1 cellular context compared by ENCODE assay signal in genomic region chr2:108423502-108424251, GRCh38.
TF ChIP-seq lines count a peak whose summit lies in the region.

No MANE protein-coding gene starts in this region.

TF ChIP-seq in HepG2, 621 proteins besides CTCF, POLR2A, EP300 and RAD21 (continued from another document and continues in another):
- TF ChIP-seq, protein P1, sequence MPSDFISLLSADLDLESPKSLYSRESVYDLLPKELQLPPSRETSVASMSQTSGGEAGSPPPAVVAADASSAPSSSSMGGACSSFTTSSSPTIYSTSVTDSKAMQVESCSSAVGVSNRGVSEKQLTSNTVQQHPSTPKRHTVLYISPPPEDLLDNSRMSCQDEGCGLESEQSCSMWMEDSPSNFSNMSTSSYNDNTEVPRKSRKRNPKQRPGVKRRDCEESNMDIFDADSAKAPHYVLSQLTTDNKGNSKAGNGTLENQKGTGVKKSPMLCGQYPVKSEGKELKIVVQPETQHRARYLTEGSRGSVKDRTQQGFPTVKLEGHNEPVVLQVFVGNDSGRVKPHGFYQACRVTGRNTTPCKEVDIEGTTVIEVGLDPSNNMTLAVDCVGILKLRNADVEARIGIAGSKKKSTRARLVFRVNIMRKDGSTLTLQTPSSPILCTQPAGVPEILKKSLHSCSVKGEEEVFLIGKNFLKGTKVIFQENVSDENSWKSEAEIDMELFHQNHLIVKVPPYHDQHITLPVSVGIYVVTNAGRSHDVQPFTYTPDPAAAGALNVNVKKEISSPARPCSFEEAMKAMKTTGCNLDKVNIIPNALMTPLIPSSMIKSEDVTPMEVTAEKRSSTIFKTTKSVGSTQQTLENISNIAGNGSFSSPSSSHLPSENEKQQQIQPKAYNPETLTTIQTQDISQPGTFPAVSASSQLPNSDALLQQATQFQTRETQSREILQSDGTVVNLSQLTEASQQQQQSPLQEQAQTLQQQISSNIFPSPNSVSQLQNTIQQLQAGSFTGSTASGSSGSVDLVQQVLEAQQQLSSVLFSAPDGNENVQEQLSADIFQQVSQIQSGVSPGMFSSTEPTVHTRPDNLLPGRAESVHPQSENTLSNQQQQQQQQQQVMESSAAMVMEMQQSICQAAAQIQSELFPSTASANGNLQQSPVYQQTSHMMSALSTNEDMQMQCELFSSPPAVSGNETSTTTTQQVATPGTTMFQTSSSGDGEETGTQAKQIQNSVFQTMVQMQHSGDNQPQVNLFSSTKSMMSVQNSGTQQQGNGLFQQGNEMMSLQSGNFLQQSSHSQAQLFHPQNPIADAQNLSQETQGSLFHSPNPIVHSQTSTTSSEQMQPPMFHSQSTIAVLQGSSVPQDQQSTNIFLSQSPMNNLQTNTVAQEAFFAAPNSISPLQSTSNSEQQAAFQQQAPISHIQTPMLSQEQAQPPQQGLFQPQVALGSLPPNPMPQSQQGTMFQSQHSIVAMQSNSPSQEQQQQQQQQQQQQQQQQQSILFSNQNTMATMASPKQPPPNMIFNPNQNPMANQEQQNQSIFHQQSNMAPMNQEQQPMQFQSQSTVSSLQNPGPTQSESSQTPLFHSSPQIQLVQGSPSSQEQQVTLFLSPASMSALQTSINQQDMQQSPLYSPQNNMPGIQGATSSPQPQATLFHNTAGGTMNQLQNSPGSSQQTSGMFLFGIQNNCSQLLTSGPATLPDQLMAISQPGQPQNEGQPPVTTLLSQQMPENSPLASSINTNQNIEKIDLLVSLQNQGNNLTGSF (CRISPR knock-in tag; IDR thresholded peaks at IDR 0.05) = no peak
- 0 out of 2 replicates have a peak, but pooled peaks have one; percentile 79 for TF ChIP-seq ZNF674 (CRISPR knock-in tag; IDR thresholded peaks at IDR 0.05; ENCODE audit: low read depth)
- TF ChIP-seq ZNF737 (CRISPR knock-in tag; IDR thresholded peaks at IDR 0.05; ENCODE audit: borderline replicate concordance) = peak; percentile 21; the same call in 1 of the 2 replicates
- 0 out of 2 replicates have a peak, but pooled peaks have one; percentile 62 for TF ChIP-seq ZNF761 (CRISPR knock-in tag; conservative IDR thresholded peaks at IDR 0.05)
- peak; percentile 61; the same call in 1 of the 2 replicates for TF ChIP-seq ZNF230 (CRISPR knock-in tag; IDR thresholded peaks at IDR 0.05)
- TF ChIP-seq, protein P2, sequence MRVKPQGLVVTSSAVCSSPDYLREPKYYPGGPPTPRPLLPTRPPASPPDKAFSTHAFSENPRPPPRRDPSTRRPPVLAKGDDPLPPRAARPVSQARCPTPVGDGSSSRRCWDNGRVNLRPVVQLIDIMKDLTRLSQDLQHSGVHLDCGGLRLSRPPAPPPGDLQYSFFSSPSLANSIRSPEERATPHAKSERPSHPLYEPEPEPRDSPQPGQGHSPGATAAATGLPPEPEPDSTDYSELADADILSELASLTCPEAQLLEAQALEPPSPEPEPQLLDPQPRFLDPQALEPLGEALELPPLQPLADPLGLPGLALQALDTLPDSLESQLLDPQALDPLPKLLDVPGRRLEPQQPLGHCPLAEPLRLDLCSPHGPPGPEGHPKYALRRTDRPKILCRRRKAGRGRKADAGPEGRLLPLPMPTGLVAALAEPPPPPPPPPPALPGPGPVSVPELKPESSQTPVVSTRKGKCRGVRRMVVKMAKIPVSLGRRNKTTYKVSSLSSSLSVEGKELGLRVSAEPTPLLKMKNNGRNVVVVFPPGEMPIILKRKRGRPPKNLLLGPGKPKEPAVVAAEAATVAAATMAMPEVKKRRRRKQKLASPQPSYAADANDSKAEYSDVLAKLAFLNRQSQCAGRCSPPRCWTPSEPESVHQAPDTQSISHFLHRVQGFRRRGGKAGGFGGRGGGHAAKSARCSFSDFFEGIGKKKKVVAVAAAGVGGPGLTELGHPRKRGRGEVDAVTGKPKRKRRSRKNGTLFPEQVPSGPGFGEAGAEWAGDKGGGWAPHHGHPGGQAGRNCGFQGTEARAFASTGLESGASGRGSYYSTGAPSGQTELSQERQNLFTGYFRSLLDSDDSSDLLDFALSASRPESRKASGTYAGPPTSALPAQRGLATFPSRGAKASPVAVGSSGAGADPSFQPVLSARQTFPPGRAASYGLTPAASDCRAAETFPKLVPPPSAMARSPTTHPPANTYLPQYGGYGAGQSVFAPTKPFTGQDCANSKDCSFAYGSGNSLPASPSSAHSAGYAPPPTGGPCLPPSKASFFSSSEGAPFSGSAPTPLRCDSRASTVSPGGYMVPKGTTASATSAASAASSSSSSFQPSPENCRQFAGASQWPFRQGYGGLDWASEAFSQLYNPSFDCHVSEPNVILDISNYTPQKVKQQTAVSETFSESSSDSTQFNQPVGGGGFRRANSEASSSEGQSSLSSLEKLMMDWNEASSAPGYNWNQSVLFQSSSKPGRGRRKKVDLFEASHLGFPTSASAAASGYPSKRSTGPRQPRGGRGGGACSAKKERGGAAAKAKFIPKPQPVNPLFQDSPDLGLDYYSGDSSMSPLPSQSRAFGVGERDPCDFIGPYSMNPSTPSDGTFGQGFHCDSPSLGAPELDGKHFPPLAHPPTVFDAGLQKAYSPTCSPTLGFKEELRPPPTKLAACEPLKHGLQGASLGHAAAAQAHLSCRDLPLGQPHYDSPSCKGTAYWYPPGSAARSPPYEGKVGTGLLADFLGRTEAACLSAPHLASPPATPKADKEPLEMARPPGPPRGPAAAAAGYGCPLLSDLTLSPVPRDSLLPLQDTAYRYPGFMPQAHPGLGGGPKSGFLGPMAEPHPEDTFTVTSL (CRISPR knock-in tag; IDR thresholded peaks at IDR 0.05; ENCODE audit: borderline replicate concordance) = peak; percentile 76; the same call in 1 of the 2 replicates
- no peak for TF ChIP-seq HOXA5 (CRISPR knock-in tag; IDR thresholded peaks at IDR 0.05)
- peak; percentile 75; the same call in 1 of the 2 replicates for TF ChIP-seq MLX (CRISPR knock-in tag; IDR thresholded peaks at IDR 0.05)
- TF ChIP-seq, protein P3, sequence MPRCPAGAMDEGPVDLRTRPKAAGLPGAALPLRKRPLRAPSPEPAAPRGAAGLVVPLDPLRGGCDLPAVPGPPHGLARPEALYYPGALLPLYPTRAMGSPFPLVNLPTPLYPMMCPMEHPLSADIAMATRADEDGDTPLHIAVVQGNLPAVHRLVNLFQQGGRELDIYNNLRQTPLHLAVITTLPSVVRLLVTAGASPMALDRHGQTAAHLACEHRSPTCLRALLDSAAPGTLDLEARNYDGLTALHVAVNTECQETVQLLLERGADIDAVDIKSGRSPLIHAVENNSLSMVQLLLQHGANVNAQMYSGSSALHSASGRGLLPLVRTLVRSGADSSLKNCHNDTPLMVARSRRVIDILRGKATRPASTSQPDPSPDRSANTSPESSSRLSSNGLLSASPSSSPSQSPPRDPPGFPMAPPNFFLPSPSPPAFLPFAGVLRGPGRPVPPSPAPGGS (CRISPR knock-in tag; IDR thresholded peaks at IDR 0.05) = peak; percentile 70; the same call in 1 of the 2 replicates
- TF ChIP-seq, protein P4, sequence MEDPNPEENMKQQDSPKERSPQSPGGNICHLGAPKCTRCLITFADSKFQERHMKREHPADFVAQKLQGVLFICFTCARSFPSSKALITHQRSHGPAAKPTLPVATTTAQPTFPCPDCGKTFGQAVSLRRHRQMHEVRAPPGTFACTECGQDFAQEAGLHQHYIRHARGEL (CRISPR knock-in tag; IDR thresholded peaks at IDR 0.05) = no peak
- 0 out of 2 replicates have a peak, but pooled peaks have one; percentile 31 for TF ChIP-seq MED1 (CRISPR knock-in tag; IDR thresholded peaks at IDR 0.05)
- TF ChIP-seq ZMAT3 (CRISPR knock-in tag; conservative IDR thresholded peaks at IDR 0.05) = peak; percentile 55; the same call in 1 of the 2 replicates
- TF ChIP-seq GMEB1 (CRISPR knock-in tag; IDR thresholded peaks at IDR 0.05; ENCODE audit: borderline replicate concordance) = peak; percentile 47; the same call in 1 of the 2 replicates
- peak; percentile 81; the same call in 1 of the 2 replicates for TF ChIP-seq WIZ (CRISPR knock-in tag; IDR thresholded peaks at IDR 0.05)
- peak; percentile 70 for TF ChIP-seq ZNF883 (CRISPR knock-in tag; IDR thresholded peaks at IDR 0.05; ENCODE audit: not compliant biosample characterization)
- 0 out of 2 replicates have a peak, but pooled peaks have one; percentile 39 for TF ChIP-seq KMT2B (CRISPR knock-in tag; IDR thresholded peaks at IDR 0.05)
- no peak for TF ChIP-seq RFX1 (IDR thresholded peaks at IDR 0.05)
- TF ChIP-seq, protein P5, sequence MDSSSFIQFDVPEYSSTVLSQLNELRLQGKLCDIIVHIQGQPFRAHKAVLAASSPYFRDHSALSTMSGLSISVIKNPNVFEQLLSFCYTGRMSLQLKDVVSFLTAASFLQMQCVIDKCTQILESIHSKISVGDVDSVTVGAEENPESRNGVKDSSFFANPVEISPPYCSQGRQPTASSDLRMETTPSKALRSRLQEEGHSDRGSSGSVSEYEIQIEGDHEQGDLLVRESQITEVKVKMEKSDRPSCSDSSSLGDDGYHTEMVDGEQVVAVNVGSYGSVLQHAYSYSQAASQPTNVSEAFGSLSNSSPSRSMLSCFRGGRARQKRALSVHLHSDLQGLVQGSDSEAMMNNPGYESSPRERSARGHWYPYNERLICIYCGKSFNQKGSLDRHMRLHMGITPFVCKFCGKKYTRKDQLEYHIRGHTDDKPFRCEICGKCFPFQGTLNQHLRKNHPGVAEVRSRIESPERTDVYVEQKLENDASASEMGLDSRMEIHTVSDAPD (CRISPR knock-in tag; IDR thresholded peaks at IDR 0.05) = no peak
- no peak for TF ChIP-seq ZNF510 (CRISPR knock-in tag; IDR thresholded peaks at IDR 0.05; ENCODE audit: low read depth)
- TF ChIP-seq ZMYM4 (CRISPR knock-in tag; IDR thresholded peaks at IDR 0.05) = peak; percentile 87
- TF ChIP-seq ZNF766 (CRISPR knock-in tag; IDR thresholded peaks at IDR 0.05; ENCODE audit: borderline replicate concordance) = no peak
- TF ChIP-seq ZSCAN21 (CRISPR knock-in tag; IDR thresholded peaks at IDR 0.05; ENCODE audit: borderline replicate concordance) = no peak
- TF ChIP-seq SRSF1 (optimal IDR thresholded peaks at IDR 0.05; ENCODE audit: low read depth, low read length) = no peak
- no peak for TF ChIP-seq ZNF446 (CRISPR knock-in tag; IDR thresholded peaks at IDR 0.05)
- no peak for TF ChIP-seq MNT (IDR thresholded peaks at IDR 0.05)
- no peak for TF ChIP-seq ZNF329 (CRISPR knock-in tag; IDR thresholded peaks at IDR 0.05; ENCODE audit: low read depth)
- no peak for TF ChIP-seq ZNF597 (CRISPR knock-in tag; IDR thresholded peaks at IDR 0.05)
- TF ChIP-seq ATF7 (IDR thresholded peaks at IDR 0.05) = no peak
- TF ChIP-seq ATF7 (CRISPR knock-in tag; IDR thresholded peaks at IDR 0.05) = 0 out of 2 replicates have a peak, but pooled peaks have one; percentile 30
- TF ChIP-seq ATF1 (CRISPR knock-in tag; IDR thresholded peaks at IDR 0.05) = no peak
- peak; percentile 62; the same call in 1 of the 2 replicates for TF ChIP-seq DMAP1 (CRISPR knock-in tag; IDR thresholded peaks at IDR 0.05)
- TF ChIP-seq TARDBP (CRISPR knock-in tag; IDR thresholded peaks at IDR 0.05) = peak; percentile 36; the same call in 1 of the 2 replicates
- TF ChIP-seq POLR2G (IDR thresholded peaks at IDR 0.05; ENCODE audit: low read depth, low read length) = 0 out of 2 replicates have a peak, but pooled peaks have one; percentile 24
- TF ChIP-seq ZNF670 (CRISPR knock-in tag; IDR thresholded peaks at IDR 0.05; ENCODE audit: borderline replicate concordance) = peak; percentile 38; the same call in 1 of the 2 replicates
- peak; percentile 67; the same call in 1 of the 2 replicates for TF ChIP-seq ZSCAN31 (CRISPR knock-in tag; IDR thresholded peaks at IDR 0.05; ENCODE audit: low read depth)
- peak; percentile 47; the same call in 1 of the 2 replicates for TF ChIP-seq TCF7 (IDR thresholded peaks at IDR 0.05; ENCODE audit: low read depth)
- TF ChIP-seq ZBTB8A (CRISPR knock-in tag; IDR thresholded peaks at IDR 0.05; ENCODE audit: borderline replicate concordance, low read depth) = peak; percentile 56; the same call in 1 of the 2 replicates
- TF ChIP-seq ZNF180 (CRISPR knock-in tag; IDR thresholded peaks at IDR 0.05; ENCODE audit: borderline replicate concordance, low read depth) = no peak
